2 cellular contexts compared by ENCODE assay signal in the genomic region with DNA sequence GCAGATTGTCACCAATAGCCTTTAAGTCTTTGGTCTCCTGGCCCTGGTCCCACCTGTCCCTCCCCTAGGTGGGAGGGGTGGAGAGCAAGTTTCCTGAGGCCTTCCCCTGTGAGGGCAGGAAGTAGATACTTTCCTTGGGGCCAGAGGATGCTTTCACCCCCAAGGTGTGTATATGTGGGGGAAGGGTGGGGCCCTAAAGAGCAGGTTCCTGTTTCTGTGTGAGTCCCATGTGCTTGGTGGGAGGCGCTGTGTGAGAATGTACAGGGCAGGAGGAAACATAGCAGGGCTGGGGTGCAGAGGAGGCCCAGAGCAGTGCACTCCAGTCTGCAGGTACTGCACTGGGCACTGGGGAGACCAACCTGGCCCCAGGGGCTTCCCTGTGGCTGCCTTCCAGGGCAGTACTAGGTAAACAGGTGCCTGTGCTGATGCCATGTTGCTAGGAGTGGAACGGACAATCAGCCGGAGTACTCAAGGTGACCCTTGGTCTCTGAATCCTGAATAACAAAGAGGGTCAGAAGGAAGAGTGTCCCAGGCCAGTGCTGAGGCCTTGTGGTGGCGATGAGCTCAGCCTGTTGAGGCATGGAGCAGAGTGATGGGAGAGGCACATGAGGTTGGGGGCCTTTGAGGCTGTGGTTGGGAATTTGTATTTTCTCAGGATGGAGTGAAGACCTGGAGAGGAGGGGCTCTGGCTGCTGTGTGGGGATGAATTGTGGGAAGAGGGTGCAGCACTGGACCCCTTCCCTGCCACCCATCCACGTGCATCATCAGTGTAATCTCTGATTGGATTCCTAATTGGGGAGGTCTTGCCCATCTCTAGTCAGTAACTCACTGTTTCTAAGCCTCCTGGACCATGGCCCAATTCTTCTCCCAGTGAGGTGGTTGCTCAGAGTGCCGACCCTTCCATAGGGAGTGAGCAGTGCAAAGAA.
A peak's percentile ranks its signal among the peaks of the same experiment; 100 is the strongest.
TF ChIP-seq lines count a peak whose summit lies in the region.

No MANE protein-coding gene starts in this region.

TF ChIP-seq in HEK293, 187 proteins besides CTCF, POLR2A, EP300 and RAD21:
- TF ChIP-seq GLIS1 (tag by site-specific recombination; IDR thresholded peaks at IDR 0.05) = peak; percentile 87
- TF ChIP-seq KLF1 (tag by site-specific recombination; IDR thresholded peaks at IDR 0.05) = peak; percentile 83
- TF ChIP-seq, protein P1, sequence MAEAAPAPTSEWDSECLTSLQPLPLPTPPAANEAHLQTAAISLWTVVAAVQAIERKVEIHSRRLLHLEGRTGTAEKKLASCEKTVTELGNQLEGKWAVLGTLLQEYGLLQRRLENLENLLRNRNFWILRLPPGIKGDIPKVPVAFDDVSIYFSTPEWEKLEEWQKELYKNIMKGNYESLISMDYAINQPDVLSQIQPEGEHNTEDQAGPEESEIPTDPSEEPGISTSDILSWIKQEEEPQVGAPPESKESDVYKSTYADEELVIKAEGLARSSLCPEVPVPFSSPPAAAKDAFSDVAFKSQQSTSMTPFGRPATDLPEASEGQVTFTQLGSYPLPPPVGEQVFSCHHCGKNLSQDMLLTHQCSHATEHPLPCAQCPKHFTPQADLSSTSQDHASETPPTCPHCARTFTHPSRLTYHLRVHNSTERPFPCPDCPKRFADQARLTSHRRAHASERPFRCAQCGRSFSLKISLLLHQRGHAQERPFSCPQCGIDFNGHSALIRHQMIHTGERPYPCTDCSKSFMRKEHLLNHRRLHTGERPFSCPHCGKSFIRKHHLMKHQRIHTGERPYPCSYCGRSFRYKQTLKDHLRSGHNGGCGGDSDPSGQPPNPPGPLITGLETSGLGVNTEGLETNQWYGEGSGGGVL (tag by site-specific recombination; IDR thresholded peaks at IDR 0.05) = peak; percentile 66
- 0 out of 2 replicates have a peak, but pooled peaks have one; percentile 3 for TF ChIP-seq ZBTB21 (tag by site-specific recombination; IDR thresholded peaks at IDR 0.05)
- no peak for TF ChIP-seq ZNF23 (tag by site-specific recombination; IDR thresholded peaks at IDR 0.05; ENCODE audit: borderline replicate concordance)
- no peak for TF ChIP-seq OVOL3 (tag by site-specific recombination; IDR thresholded peaks at IDR 0.05)
- peak; percentile 74 for TF ChIP-seq SP2 (tag by site-specific recombination; IDR thresholded peaks at IDR 0.05)
- TF ChIP-seq, protein P2, sequence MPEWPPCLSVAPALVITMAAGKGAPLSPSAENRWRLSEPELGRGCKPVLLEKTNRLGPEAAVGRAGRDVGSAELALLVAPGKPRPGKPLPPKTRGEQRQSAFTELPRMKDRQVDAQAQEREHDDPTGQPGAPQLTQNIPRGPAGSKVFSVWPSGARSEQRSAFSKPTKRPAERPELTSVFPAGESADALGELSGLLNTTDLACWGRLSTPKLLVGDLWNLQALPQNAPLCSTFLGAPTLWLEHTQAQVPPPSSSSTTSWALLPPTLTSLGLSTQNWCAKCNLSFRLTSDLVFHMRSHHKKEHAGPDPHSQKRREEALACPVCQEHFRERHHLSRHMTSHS (tag by site-specific recombination; IDR thresholded peaks at IDR 0.05) = no peak
- TF ChIP-seq ZNF366 (tag by site-specific recombination; conservative IDR thresholded peaks at IDR 0.05) = 0 out of 2 replicates have a peak, but pooled peaks have one; percentile 26
- no peak for TF ChIP-seq ZNF658 (tag by site-specific recombination; IDR thresholded peaks at IDR 0.05)
- TF ChIP-seq ZNF76 (tag by site-specific recombination; IDR thresholded peaks at IDR 0.05; ENCODE audit: borderline replicate concordance, low read depth) = no peak
- TF ChIP-seq, protein P3, sequence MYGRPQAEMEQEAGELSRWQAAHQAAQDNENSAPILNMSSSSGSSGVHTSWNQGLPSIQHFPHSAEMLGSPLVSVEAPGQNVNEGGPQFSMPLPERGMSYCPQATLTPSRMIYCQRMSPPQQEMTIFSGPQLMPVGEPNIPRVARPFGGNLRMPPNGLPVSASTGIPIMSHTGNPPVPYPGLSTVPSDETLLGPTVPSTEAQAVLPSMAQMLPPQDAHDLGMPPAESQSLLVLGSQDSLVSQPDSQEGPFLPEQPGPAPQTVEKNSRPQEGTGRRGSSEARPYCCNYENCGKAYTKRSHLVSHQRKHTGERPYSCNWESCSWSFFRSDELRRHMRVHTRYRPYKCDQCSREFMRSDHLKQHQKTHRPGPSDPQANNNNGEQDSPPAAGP (tag by site-specific recombination; IDR thresholded peaks at IDR 0.05) = peak; percentile 59; the same call in 1 of the 2 replicates
- TF ChIP-seq ZBTB17 (tag by site-specific recombination; IDR thresholded peaks at IDR 0.05) = peak; percentile 28; the same call in 1 of the 2 replicates
- TF ChIP-seq ZNF335 (tag by site-specific recombination; conservative IDR thresholded peaks at IDR 0.05) = peak; percentile 41; the same call in 1 of the 2 replicates
- peak; percentile 52; the same call in 1 of the 2 replicates for TF ChIP-seq PRDM1 (tag by site-specific recombination; IDR thresholded peaks at IDR 0.05)
- TF ChIP-seq, protein P4, sequence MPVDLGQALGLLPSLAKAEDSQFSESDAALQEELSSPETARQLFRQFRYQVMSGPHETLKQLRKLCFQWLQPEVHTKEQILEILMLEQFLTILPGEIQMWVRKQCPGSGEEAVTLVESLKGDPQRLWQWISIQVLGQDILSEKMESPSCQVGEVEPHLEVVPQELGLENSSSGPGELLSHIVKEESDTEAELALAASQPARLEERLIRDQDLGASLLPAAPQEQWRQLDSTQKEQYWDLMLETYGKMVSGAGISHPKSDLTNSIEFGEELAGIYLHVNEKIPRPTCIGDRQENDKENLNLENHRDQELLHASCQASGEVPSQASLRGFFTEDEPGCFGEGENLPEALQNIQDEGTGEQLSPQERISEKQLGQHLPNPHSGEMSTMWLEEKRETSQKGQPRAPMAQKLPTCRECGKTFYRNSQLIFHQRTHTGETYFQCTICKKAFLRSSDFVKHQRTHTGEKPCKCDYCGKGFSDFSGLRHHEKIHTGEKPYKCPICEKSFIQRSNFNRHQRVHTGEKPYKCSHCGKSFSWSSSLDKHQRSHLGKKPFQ (tag by site-specific recombination; IDR thresholded peaks at IDR 0.05) = no peak
- TF ChIP-seq ZNF530 (tag by site-specific recombination; IDR thresholded peaks at IDR 0.05; ENCODE audit: low read depth) = no peak
- no peak for TF ChIP-seq ZNF112 (tag by site-specific recombination; IDR thresholded peaks at IDR 0.05)
- TF ChIP-seq SCRT1 (tag by site-specific recombination; IDR thresholded peaks at IDR 0.05; ENCODE audit: borderline replicate concordance) = 0 out of 2 replicates have a peak, but pooled peaks have one; percentile 49
- TF ChIP-seq HOXA7 (CRISPR knock-in tag; IDR thresholded peaks at IDR 0.05; ENCODE audit: borderline replicate concordance) = no peak
- TF ChIP-seq ZNF600 (tag by site-specific recombination; IDR thresholded peaks at IDR 0.05) = peak; percentile 43; the same call in 1 of the 2 replicates
- 0 out of 2 replicates have a peak, but pooled peaks have one; percentile 28 for TF ChIP-seq ZNF561 (tag by site-specific recombination; IDR thresholded peaks at IDR 0.05; ENCODE audit: borderline replicate concordance)
- TF ChIP-seq SP3 (tag by site-specific recombination; IDR thresholded peaks at IDR 0.05) = peak; percentile 80
- TF ChIP-seq SCRT2 (tag by site-specific recombination; IDR thresholded peaks at IDR 0.05) = peak; percentile 88

TF ChIP-seq in H1, 55 proteins besides CTCF, POLR2A, EP300 and RAD21:
- no peak for TF ChIP-seq BRCA1 (IDR thresholded peaks at IDR 0.05; ENCODE audit: low read depth, low read length)
- no peak for TF ChIP-seq ASH2L (IDR thresholded peaks at IDR 0.05; ENCODE audit: low read length)
- TF ChIP-seq, protein P5, sequence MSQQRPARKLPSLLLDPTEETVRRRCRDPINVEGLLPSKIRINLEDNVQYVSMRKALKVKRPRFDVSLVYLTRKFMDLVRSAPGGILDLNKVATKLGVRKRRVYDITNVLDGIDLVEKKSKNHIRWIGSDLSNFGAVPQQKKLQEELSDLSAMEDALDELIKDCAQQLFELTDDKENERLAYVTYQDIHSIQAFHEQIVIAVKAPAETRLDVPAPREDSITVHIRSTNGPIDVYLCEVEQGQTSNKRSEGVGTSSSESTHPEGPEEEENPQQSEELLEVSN (IDR thresholded peaks at IDR 0.05) = no peak
- no peak for TF ChIP-seq TCF12 (IDR thresholded peaks at IDR 0.05; ENCODE audit: low read depth, low read length)
- TF ChIP-seq CTBP2 (IDR thresholded peaks at IDR 0.05; ENCODE audit: borderline replicate concordance, insufficient read depth, insufficient read length, low read length) = no peak
- no peak for TF ChIP-seq SUZ12 (IDR thresholded peaks at IDR 0.05; ENCODE audit: low read length)
- TF ChIP-seq RNF2 (IDR thresholded peaks at IDR 0.05; ENCODE audit: borderline replicate concordance, low read depth, low read length, missing control alignments, poor library complexity, severe bottlenecking) = no peak
- TF ChIP-seq, protein P6, sequence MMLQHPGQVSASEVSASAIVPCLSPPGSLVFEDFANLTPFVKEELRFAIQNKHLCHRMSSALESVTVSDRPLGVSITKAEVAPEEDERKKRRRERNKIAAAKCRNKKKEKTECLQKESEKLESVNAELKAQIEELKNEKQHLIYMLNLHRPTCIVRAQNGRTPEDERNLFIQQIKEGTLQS (IDR thresholded peaks at IDR 0.05; ENCODE audit: insufficient read depth, low read depth, low read length) = no peak
- no peak for TF ChIP-seq ZNF274 (IDR thresholded peaks at IDR 0.05; ENCODE audit: borderline replicate concordance, extremely low read depth, low read length)
- TF ChIP-seq SP2 (IDR thresholded peaks at IDR 0.05; ENCODE audit: low read length) = no peak
- no peak for TF ChIP-seq KDM5A (IDR thresholded peaks at IDR 0.05; ENCODE audit: low read length)
- no peak for TF ChIP-seq CHD2 (IDR thresholded peaks at IDR 0.05; ENCODE audit: low read length)
TF ChIP-seq in H1: peak in this region for 0.
